ENCODE assay signal across 8 cellular contexts in genomic region chr10:98664329-98665042, GRCh38.
DNase-seq lines count a peak whose midpoint lies in the region; ATAC-seq and TF ChIP-seq lines count a peak whose summit lies in the region.

No MANE protein-coding gene starts in this region.

- H3K4me1 ChIP-seq in PC-3 (ENCODE audit: insufficient read depth, low read length) (no peaks in the 10 kb centered on the region), mesendoderm (ENCODE audit: control insufficient read depth, low read depth, low read length) (no peaks in the 10 kb centered on the region), suprapubic skin (peaks cover 6% of the 10 kb centered on the region)

- CTCF ChIA-PET in PC-3 (lab: Charles Lee): no interaction called here

- H2BK15ac ChIP-seq in mesendoderm (replicated peaks; ENCODE audit: low read depth): no peak overlapping the region

- H3K9me3 ChIP-seq in PC-3 (ENCODE audit: low read length) (no peaks in the 10 kb centered on the region), suprapubic skin (peaks cover 6% of the 10 kb centered on the region)

- no peak overlapping the region for H2AK5ac ChIP-seq in mesendoderm (ENCODE audit: low read length)

- ATAC-seq in PC-3: peak; percentile 77

- H3K4me2 ChIP-seq in PC-3 (ENCODE audit: low read length) (no peak overlapping the region), mesendoderm (ENCODE audit: low read length) (no peak overlapping the region)

- H3K79me2 ChIP-seq in PC-3 (ENCODE audit: low read length): no peaks in the 10 kb centered on the region
- no peaks in the 10 kb centered on the region for H3K79me2 ChIP-seq in mesendoderm (ENCODE audit: control insufficient read depth, insufficient read depth, low read length)

- no peak for TF ChIP-seq POLR2A in suprapubic skin (IDR thresholded peaks at IDR 0.05)

- no peak overlapping the region for H2AFZ ChIP-seq in PC-3 (ENCODE audit: low read length)

- H3K36me3 ChIP-seq in H7 (replicated peaks; ENCODE audit: control insufficient read depth, insufficient read depth, low read length) (no peaks in the 10 kb centered on the region), PC-3 (ENCODE audit: low read depth, low read length) (no peaks in the 10 kb centered on the region), mesendoderm (ENCODE audit: control insufficient read depth, insufficient read depth, low read length) (no peaks in the 10 kb centered on the region), suprapubic skin (no peaks in the 10 kb centered on the region)

- H3K9ac ChIP-seq in PC-3 (ENCODE audit: low read length) (no peak overlapping the region), mesendoderm (ENCODE audit: low read length) (no peak overlapping the region)

- TF ChIP-seq CTCF in PC-3 (conservative IDR thresholded peaks at IDR 0.05; ENCODE audit: low read depth, low read length) (peak; percentile 71), suprapubic skin (IDR thresholded peaks at IDR 0.05) (peak in 1 of 2 donors; percentile 13)

- TF ChIP-seq EP300 in suprapubic skin (IDR thresholded peaks at IDR 0.05): no peak

- H2BK5ac ChIP-seq in mesendoderm (ENCODE audit: low read length): no peak overlapping the region

- H3K9me2 ChIP-seq in PC-3 (replicated peaks; ENCODE audit: low read length): no peaks in the 10 kb centered on the region

- H3K27ac ChIP-seq in PC-3 (ENCODE audit: low read length) (no peak overlapping the region), mesendoderm (ENCODE audit: low read depth, low read length) (no peak overlapping the region), suprapubic skin (no peak overlapping the region)

- peak overlapping the region; percentile 11 for H3K18ac ChIP-seq in mesendoderm (ENCODE audit: low read length)

- H3K79me1 ChIP-seq in mesendoderm (ENCODE audit: low read length): no peaks in the 10 kb centered on the region

- no peak overlapping the region for H4K5ac ChIP-seq in mesendoderm (ENCODE audit: low read length)

- H2BK120ac ChIP-seq in mesendoderm (ENCODE audit: low read depth, low read length): no peak overlapping the region

- BruUV-seq in PC-3 (replicated peaks; lab: Mats Ljungman, UMichigan): no TSS peak

- no peak overlapping the region for H4K8ac ChIP-seq in mesendoderm (ENCODE audit: low read depth, low read length)

- no peaks in the 10 kb centered on the region for H3F3A ChIP-seq in PC-3 (ENCODE audit: low read length, unreplicated experiment)

- no peaks in the 10 kb centered on the region for H3K27me3 ChIP-seq in H7 (ENCODE audit: control insufficient read depth, insufficient read depth, low read length)
- no peaks in the 10 kb centered on the region for H3K27me3 ChIP-seq in PC-3 (ENCODE audit: low read length)
- H3K27me3 ChIP-seq in mesendoderm (ENCODE audit: insufficient read depth, low read length, poor library complexity): no peaks in the 10 kb centered on the region
- H3K27me3 ChIP-seq in suprapubic skin: no peaks in the 10 kb centered on the region

- H3K4ac ChIP-seq in mesendoderm (ENCODE audit: low read depth, low read length): no peak overlapping the region

- H3K56ac ChIP-seq in mesendoderm (ENCODE audit: low read length): peak overlapping the region; percentile 26

- no CpG with 5 or more reads among the region's 13 CpGs for WGBS in mesendoderm (ENCODE audit: extremely low coverage, insufficient coverage, low lambda C conversion rate)
- WGBS in suprapubic skin: 63% methylated on average over 11 of the region's 13 CpGs

- POLR2A ChIA-PET in PC-3 (lab: Charles Lee; ENCODE audit: unreplicated experiment): no interaction called here

- intact Hi-C loops in PC-3 (cut with micrococcal nuclease): loop anchor here (1.0 to 10.0 kb wide), 2 partner anchors 197 to 400 kb away; partner anchors contain the start of gene LOXL4

- no peak overlapping the region for H3K23ac ChIP-seq in mesendoderm (ENCODE audit: low read length)

- H3K4me3 ChIP-seq in H7 (ENCODE audit: insufficient read depth, low read depth, low read length) (no peak overlapping the region), PC-3 (ENCODE audit: low read length) (no peak overlapping the region), mesendoderm (ENCODE audit: low read length) (no peak overlapping the region), suprapubic skin (no peak overlapping the region)

- H4K20me1 ChIP-seq in PC-3 (ENCODE audit: low read length): no peaks in the 10 kb centered on the region

- DNase-seq in ELR (ENCODE audit: low read depth): peak; percentile 39
- peak; percentile 58 for DNase-seq in H7
- peak; percentile 67 for DNase-seq in PC-3
- DNase-seq in astrocyte of the hippocampus (ENCODE audit: low read depth, low spot score): peak; percentile 36
- peak; percentile 77 for DNase-seq in mesendoderm
- no peak for DNase-seq in suprapubic skin (ENCODE audit: low spot score in 2 of 2)
- DNase-seq in NCI-H2081 treated with DMSO at 0.1 percent for 48 hours (lab: John Stamatoyannopoulos, UW): no peak
- no peak for DNase-seq in amygdala (lab: John Stamatoyannopoulos, UW)

Comparison
In these comparisons a context has a peak if more than half of its experiments do, and no peak if none do; other contexts are left out.
1. DNase-seq: peak in ELR (single experiment), H7 (single experiment), PC-3 (single experiment), astrocyte of the hippocampus (single experiment) and mesendoderm (single experiment); none in suprapubic skin (0 of 2), NCI-H2081 treated with DMSO at 0.1 percent for 48 hours (single experiment) and amygdala (0 of 56).